ENCODE assay signal across 9 cellular contexts in genomic region chr2:28951910-28952805, GRCh38. TPM values are rescaled to one million over a fixed set of nuclear protein-coding genes. Genes with fewer than 3 reads are reported as not detected.
DNase-seq lines count a peak whose midpoint lies in the region; ATAC-seq lines count a peak whose summit lies in the region.
"Had no signal": no experiment of that assay in that cellular context is flagged by ENCODE, and none has a peak within 500 bp of the region (broad histone marks: within the 10 kb centered on the region; RNA-seq: fewer than 3 reads in every experiment).

No MANE protein-coding gene starts in this region.

- H3K9me3 ChIP-seq in SJSA1 (replicated peaks) = peaks cover 4% of the 10 kb centered on the region; the same call in 1 of the 2 replicates

- no peak overlapping the region for H3K4me3 ChIP-seq in SJSA1
- H3K4me3 ChIP-seq in skeletal muscle cell (ENCODE audit: low read depth, low read length) = no peak overlapping the region

- peak; percentile 18 for DNase-seq in G401 (ENCODE audit: low spot score)
- DNase-seq in SJSA1 (ENCODE audit: low read depth in 1 of 2, low spot score in 2 of 2) = peak; percentile 69 to 82
- DNase-seq in Right ventricle myocardium superior = no peak
- DNase-seq in skeletal muscle cell (ENCODE audit: low read depth) = peak; percentile 43
- no peak for DNase-seq in middle frontal gyrus (ENCODE audit: extremely low spot score, low spot score)
- DNase-seq: DND-41 had no signal

- H3K36me3 ChIP-seq in SJSA1 = peaks cover 21% of the 10 kb centered on the region

- intact Hi-C loops in Right ventricle myocardium superior (cut with DNase I) = loop anchor here (10.0 kb wide), 1 partner anchor 973 kb away; the partner anchor contains the start of gene ALK

- H3K27me3 ChIP-seq in SJSA1 (replicated peaks) = no peaks in the 10 kb centered on the region

- H3K4me1 ChIP-seq in SJSA1 (replicated peaks) = peaks cover 30% of the 10 kb centered on the region

- ATAC-seq in Right ventricle myocardium superior (ENCODE audit: poor library complexity) (peak; percentile 82), GM19455 (IDR thresholded peaks at IDR 0.05; ENCODE audit: unreplicated experiment) (no peak), HG02759 (IDR thresholded peaks at IDR 0.05; ENCODE audit: unreplicated experiment) (no peak), HG02884 (IDR thresholded peaks at IDR 0.05; ENCODE audit: unreplicated experiment) (no peak)

- peak overlapping the region; percentile 61 for H3K27ac ChIP-seq in SJSA1

- in situ Hi-C loops in G401 (cut with HindIII; ENCODE audit: low sequenced_read_pairs) = no loop called here

RNA-seq across cellular contexts. Expression of gene TOGARAM2, which starts 28.9 kb away (rescaled TPM):
- 2.7 and 3.2 TPM in 2 replicates for total RNA-seq in G401 (2014; rRNA removed; shearing (Covaris generic))
- total RNA-seq in SJSA1 (2014; rRNA removed; shearing (Covaris generic)) = 0.03 TPM in 1 of 2 replicates, not detected in the other
- 42.8 TPM for total RNA-seq in Right ventricle myocardium superior

RNA-seq across cellular contexts. Expression of gene WDR43, which starts 57.7 kb away (rescaled TPM):
- 103 and 171 TPM in 2 replicates for total RNA-seq in G401 (2014; rRNA removed; shearing (Covaris generic))
- total RNA-seq in SJSA1 (2014; rRNA removed; shearing (Covaris generic)) = 57.5 and 79.2 TPM in 2 replicates
- total RNA-seq in Right ventricle myocardium superior = 19.0 TPM

Comparison
In these comparisons a context has a peak if more than half of its experiments do, and no peak if none do; other contexts are left out.
1. DNase-seq: peak in G401 (single experiment), SJSA1 (2 of 2) and skeletal muscle cell (single experiment); none in Right ventricle myocardium superior (single experiment) and middle frontal gyrus (single experiment).
2. RNA of gene TOGARAM2, which starts 28.9 kb away (total RNA-seq): 42.8 TPM in Right ventricle myocardium superior (single experiment); 2.7 to 3.2 TPM in G401 and 0.03 TPM in SJSA1; every median in the first group is over 10 times any median in the second.